8 cellular contexts compared by ENCODE assay signal in genomic region chr16:2969545-2970521, GRCh38. TPM values are rescaled to one million over a fixed set of nuclear protein-coding genes. Genes with fewer than 3 reads are reported as not detected.
A peak's percentile ranks its signal among the peaks of the same experiment; 100 is the strongest.
DNase-seq lines count a peak whose midpoint lies in the region; ATAC-seq and TF ChIP-seq lines count a peak whose summit lies in the region.

No MANE protein-coding gene starts in this region.

- ATAC-seq in GM19397 (IDR thresholded peaks at IDR 0.05; ENCODE audit: unreplicated experiment) (peak; percentile 18), left ventricle myocardium superior (peak; percentile 46), psoas muscle (peak; percentile 44 to 74 (median 64)), GM18520 (IDR thresholded peaks at IDR 0.05; ENCODE audit: unreplicated experiment) (no peak)

- peaks cover 3 to 28% (median 17%) of the 10 kb centered on the region in 4 donors for H3K4me1 Mint-ChIP-seq in CD4-positive, alpha-beta memory T cell

- intact Hi-C loops in CD4-positive, alpha-beta memory T cell (cut with micrococcal nuclease), result loop anchor here (1.0 to 5.0 kb wide), 2 partner anchors 10 to 88 kb away; partner anchors contain the start of genes FLYWCH2 and PKMYT1
- intact Hi-C loops in left ventricle myocardium superior (cut with micrococcal nuclease), result no loop called here
- intact Hi-C loops in psoas muscle (cut with DNase I), result no loop called here

- WGBS in psoas muscle, 3 donors, result 2 to 5% (median 3%) methylated on average over 47 to 83 of the region's 83 CpGs

- peaks cover 51% of the 10 kb centered on the region for H3F3A ChIP-seq in SU-DHL-6 (ENCODE audit: insufficient read depth)

- H3K27me3 ChIP-seq in CD4-positive, alpha-beta memory T cell (ENCODE audit: insufficient read depth, low read length), result peaks cover 23% of the 10 kb centered on the region
- no peaks in the 10 kb centered on the region for H3K27me3 ChIP-seq in SU-DHL-6 (ENCODE audit: low read length)
- peaks cover 19% of the 10 kb centered on the region for H3K27me3 ChIP-seq in adipocyte (replicated peaks; ENCODE audit: control insufficient read depth, insufficient read depth, low read length)
- peaks cover 0 to 38% (median 14%) of the 10 kb centered on the region in 3 donors for H3K27me3 ChIP-seq in psoas muscle (ENCODE audit: insufficient read depth in 3 of 3, low read length in 2 of 3)

- no peaks in the 10 kb centered on the region for H3K36me3 ChIP-seq in CD4-positive, alpha-beta memory T cell (ENCODE audit: insufficient read depth, low read length)
- H3K36me3 ChIP-seq in KOPT-K1 (ENCODE audit: insufficient read depth, low read length) (peaks cover 43% of the 10 kb centered on the region), SU-DHL-6 (ENCODE audit: low read length) (no peaks in the 10 kb centered on the region), adipocyte (ENCODE audit: control insufficient read depth, insufficient read depth, low read length, severe bottlenecking) (no peaks in the 10 kb centered on the region), psoas muscle (ENCODE audit: insufficient read depth in 1 of 2, low read depth in 1 of 2) (no peaks in the 10 kb centered on the region)

- H3K9me3 ChIP-seq in CD4-positive, alpha-beta memory T cell (ENCODE audit: control insufficient read depth in 1 of 2, low read length in 2 of 2), result no peaks in the 10 kb centered on the region
- no peaks in the 10 kb centered on the region for H3K9me3 ChIP-seq in KOPT-K1 (ENCODE audit: insufficient read depth, low read length, poor library complexity, severe bottlenecking)
- no peaks in the 10 kb centered on the region for H3K9me3 ChIP-seq in SU-DHL-6 (ENCODE audit: insufficient read depth, low read length)
- no peaks in the 10 kb centered on the region for H3K9me3 ChIP-seq in adipocyte (ENCODE audit: control insufficient read depth, low read length)
- no peaks in the 10 kb centered on the region for H3K9me3 ChIP-seq in psoas muscle

- H2AFZ ChIP-seq in SU-DHL-6 (ENCODE audit: low read depth, low read length, severe bottlenecking), result no peak overlapping the region

- CTCF ChIA-PET in CD4-positive, alpha-beta memory T cell (lab: Charles Lee; ENCODE audit: partially characterized antibody), result interaction anchor here (0.6 to 1.3 kb wide), 5 partner anchors 9 to 1582 kb away, joined by 3 to 5 read pairs (median 3); no protein-coding TSS in a partner anchor

- peak overlapping the region; percentile 71 for H3K4me2 ChIP-seq in SU-DHL-6 (ENCODE audit: low read depth, low read length, poor library complexity, severe bottlenecking)

- POLR2A ChIA-PET in CD4-positive, alpha-beta memory T cell (lab: Charles Lee; ENCODE audit: partially characterized antibody), result interaction anchor here (1.0 to 6.8 kb wide), 2 partner anchors 13 to 53 kb away, joined by 3 to 49 read pairs; partner anchors contain the start of gene PKMYT1

- H3K4me3 Mint-ChIP-seq in CD4-positive, alpha-beta memory T cell, result peak overlapping the region; percentile 27 to 73 (median 64)

- peak; percentile 52 for TF ChIP-seq CTCF in SU-DHL-6 (IDR thresholded peaks at IDR 0.05; ENCODE audit: insufficient read depth, low read length, poor library complexity, severe bottlenecking)
- peak; percentile 15 for TF ChIP-seq CTCF in psoas muscle (IDR thresholded peaks at IDR 0.05)

- H3K27me3 Mint-ChIP-seq in CD4-positive, alpha-beta memory T cell, result peaks cover 6 to 13% of the 10 kb centered on the region in 2 donors

- DNase-seq in CD4-positive, alpha-beta memory T cell, result peak; percentile 44 to 64 (median 57)
- DNase-seq in adipocyte (ENCODE audit: low read depth) (peak; percentile 59), left ventricle myocardium superior (peak; percentile 79), psoas muscle (peak; percentile 73 to 84)

- H3K9ac ChIP-seq in SU-DHL-6 (ENCODE audit: low read length), result peak overlapping the region; percentile 98
- H3K9ac ChIP-seq in adipocyte (ENCODE audit: low read length), result peak overlapping the region; percentile 62

- no peaks in the 10 kb centered on the region for H3K36me3 Mint-ChIP-seq in CD4-positive, alpha-beta memory T cell

- peaks cover 4% of the 10 kb centered on the region; the same call in 1 of the 2 replicates for H4K20me1 ChIP-seq in SU-DHL-6 (ENCODE audit: low read depth, low read length)

- peaks cover 35% of the 10 kb centered on the region for H3K4me1 ChIP-seq in CD4-positive, alpha-beta memory T cell (ENCODE audit: insufficient read depth, low read length)
- H3K4me1 ChIP-seq in adipocyte (ENCODE audit: control insufficient read depth, insufficient read depth, low read length), result peaks cover 4% of the 10 kb centered on the region
- peaks cover 11% of the 10 kb centered on the region for H3K4me1 ChIP-seq in psoas muscle

- no peak overlapping the region for H3K27ac Mint-ChIP-seq in CD4-positive, alpha-beta memory T cell

- peaks cover 0 to 3% (median 0%) of the 10 kb centered on the region in 8 donors for H3K9me3 Mint-ChIP-seq in CD4-positive, alpha-beta memory T cell

- peak overlapping the region; percentile 26 for H3K27ac ChIP-seq in CD4-positive, alpha-beta memory T cell (ENCODE audit: low read depth, low read length)
- peak overlapping the region; percentile 89 for H3K27ac ChIP-seq in KOPT-K1 (ENCODE audit: low read depth, low read length, poor library complexity, severe bottlenecking)
- H3K27ac ChIP-seq in SU-DHL-6 (ENCODE audit: low read depth, low read length), result peak overlapping the region; percentile 93
- H3K27ac ChIP-seq in psoas muscle, result peak overlapping the region; percentile 61

- peak overlapping the region in 1 of 2 donors; percentile 64 for H3K4me3 ChIP-seq in CD4-positive, alpha-beta memory T cell (ENCODE audit: low read length in 2 of 2)
- peak overlapping the region; percentile 98 for H3K4me3 ChIP-seq in SU-DHL-6 (ENCODE audit: insufficient read depth, low read length, poor library complexity, severe bottlenecking)
- peak overlapping the region; percentile 81 for H3K4me3 ChIP-seq in adipocyte (ENCODE audit: low read length)
- peak overlapping the region; percentile 87 for H3K4me3 ChIP-seq in psoas muscle

- peaks cover 22% of the 10 kb centered on the region for H3K79me2 ChIP-seq in SU-DHL-6 (ENCODE audit: insufficient read depth, low read length)

- no peaks in the 10 kb centered on the region for H3K9me2 ChIP-seq in SU-DHL-6 (replicated peaks; ENCODE audit: insufficient read depth, low read length)

RNA-seq across cellular contexts. Expression of gene PAQR4, which starts 0.7 kb away (rescaled TPM):
- 1 to 10 TPM; 1.5 to 1.7 TPM for total RNA-seq in CD4-positive, alpha-beta memory T cell
- polyA plus RNA-seq in CD4-positive, alpha-beta memory T cell, result under 1 TPM; 0.77 to 0.81 TPM
- 7.9 TPM for total RNA-seq in left ventricle myocardium superior
- total RNA-seq in psoas muscle, result 10 to 100 TPM in 1 of 4 donors, 1 to 10 TPM in 3; 4.6 to 15.9 (median 8.1) TPM
- polyA plus RNA-seq in psoas muscle, result 10 to 100 TPM; 12.3 to 26.1 (median 15.0) TPM

RNA-seq across cellular contexts. Expression of gene KREMEN2, which starts 5.8 kb away (rescaled TPM):
- not detected for total RNA-seq in CD4-positive, alpha-beta memory T cell
- not detected for polyA plus RNA-seq in CD4-positive, alpha-beta memory T cell
- not detected for total RNA-seq in left ventricle myocardium superior
- not detected for total RNA-seq in psoas muscle
- polyA plus RNA-seq in psoas muscle, result under 1 TPM in 2 of 3 donors, not detected in 1; 0.01 to 0.04 TPM

RNA-seq across cellular contexts. Expression of gene PKMYT1, which starts 10.4 kb away (rescaled TPM):
- total RNA-seq in CD4-positive, alpha-beta memory T cell, result under 1 TPM in 1 of 2 experiments, not detected in 1; 0.79 TPM
- polyA plus RNA-seq in CD4-positive, alpha-beta memory T cell, result not detected
- total RNA-seq in left ventricle myocardium superior, result 0.55 TPM
- total RNA-seq in psoas muscle, result 1 to 10 TPM in 1 of 4 donors, under 1 TPM in 3; 0.27 to 1.2 (median 0.56) TPM
- 1 to 10 TPM in 2 of 3 donors, under 1 TPM in 1; 0.84 to 3.7 (median 2.0) TPM for polyA plus RNA-seq in psoas muscle

RNA-seq across cellular contexts. Expression of gene CLDN9, which starts 42.9 kb away (rescaled TPM):
- not detected for total RNA-seq in CD4-positive, alpha-beta memory T cell
- not detected for polyA plus RNA-seq in CD4-positive, alpha-beta memory T cell
- 1.2 TPM for total RNA-seq in left ventricle myocardium superior
- total RNA-seq in psoas muscle, result 1 to 10 TPM in 1 of 4 donors, under 1 TPM in 3; 0.17 to 2.2 (median 0.86) TPM
- polyA plus RNA-seq in psoas muscle, result 1 to 10 TPM in 1 of 3 donors, under 1 TPM in 2; 0.12 to 1.3 (median 0.18) TPM

RNA-seq across cellular contexts. Expression of gene CLDN6, which starts 48.1 kb away (rescaled TPM):
- not detected for total RNA-seq in CD4-positive, alpha-beta memory T cell
- polyA plus RNA-seq in CD4-positive, alpha-beta memory T cell, result not detected
- total RNA-seq in left ventricle myocardium superior (not detected), psoas muscle (not detected)
- 1 to 10 TPM in 1 of 3 donors, under 1 TPM in 2; 0.05 to 5.5 (median 0.45) TPM for polyA plus RNA-seq in psoas muscle

Comparison
In these comparisons a context has a peak if more than half of its experiments do, and no peak if none do; other contexts are left out.
1. H3K27ac ChIP-seq: peak in every context shown above with its lines; median percentile 93 in SU-DHL-6; 89 in KOPT-K1; 61 in psoas muscle; 26 in CD4-positive, alpha-beta memory T cell.